8 cellular contexts compared by ENCODE assay signal in genomic region chr2:169479257-169480078, GRCh38.
DNase-seq lines count a peak whose midpoint lies in the region; ATAC-seq and TF ChIP-seq lines count a peak whose summit lies in the region.

TSS of gene BBS5 (plus strand) at chr2:169479494. CDS start at chr2:169479554, 60 bp downstream.

- peaks cover 6% of the 10 kb centered on the region for H3K36me3 Mint-ChIP-seq in effector memory CD8-positive, alpha-beta T cell (ENCODE audit: insufficient read depth)
- H3K36me3 Mint-ChIP-seq in memory B cell, result no peaks in the 10 kb centered on the region

- H3K4me3 Mint-ChIP-seq in effector memory CD8-positive, alpha-beta T cell, result peak within 1 kb of the TSS; percentile 87 to 90
- peak within 1 kb of the TSS; percentile 89 for H3K4me3 Mint-ChIP-seq in memory B cell

- H3K27me3 Mint-ChIP-seq in effector memory CD8-positive, alpha-beta T cell, result no peaks in the 10 kb centered on the region
- no peaks in the 10 kb centered on the region for H3K27me3 Mint-ChIP-seq in memory B cell

- ATAC-seq in HG03439 (IDR thresholded peaks at IDR 0.05; ENCODE audit: unreplicated experiment) (peak; percentile 94), memory B cell (ENCODE audit: low read depth) (peak; percentile 95)
- peak; percentile 94 for ATAC-seq in effector memory CD8-positive, alpha-beta T cell (replicated peaks)

- H3K4me1 Mint-ChIP-seq in effector memory CD8-positive, alpha-beta T cell (ENCODE audit: low read depth in 2 of 2), result peaks cover 7 to 16% of the 10 kb centered on the region in 2 donors
- H3K4me1 Mint-ChIP-seq in memory B cell, result peaks cover 7% of the 10 kb centered on the region

- peak; percentile 91 for DNase-seq in Ammon's horn (ENCODE audit: low spot score)
- DNase-seq in NCI-H748 treated with DMSO at 0.1 percent for 48 hours (lab: John Stamatoyannopoulos, UW), result peak; percentile 34
- DNase-seq in activated CD8-positive, alpha-beta memory T cell treated with anti-CD3 and anti-CD28 coated beads for 1 hour (ENCODE audit: extremely low read depth in 1 of 2, low read depth in 1 of 2), result peak; percentile 9 to 54
- DNase-seq in effector memory CD8-positive, alpha-beta T cell, result peak; percentile 57 to 65 (median 59)
- DNase-seq in memory B cell (ENCODE audit: low spot score in 2 of 2), result peak; percentile 49 to 68
- DNase-seq in stimulated activated CD8-positive, alpha-beta memory T cell treated with anti-CD3 and anti-CD28 coated beads, Interleukin-12 subunit alpha, Interleukin-12 subunit beta, amount 100 ng/mL, for 1 hour (ENCODE audit: low read depth), result peak; percentile 46

- peak within 1 kb of the TSS; percentile 79 to 86 for H3K27ac Mint-ChIP-seq in effector memory CD8-positive, alpha-beta T cell
- H3K27ac Mint-ChIP-seq in memory B cell, result peak within 1 kb of the TSS; percentile 81

- TF ChIP-seq POLR2A in GM19193 (IDR thresholded peaks at IDR 0.05; ENCODE audit: extremely low read depth, insufficient read depth, insufficient read length), result peak; percentile 60

- H3K9me3 Mint-ChIP-seq in effector memory CD8-positive, alpha-beta T cell, result no peaks in the 10 kb centered on the region
- H3K9me3 Mint-ChIP-seq in memory B cell, result no peaks in the 10 kb centered on the region

Comparison
In these comparisons a context has a peak if more than half of its experiments do, and no peak if none do; other contexts are left out.
1. Peak in every context shown above with its lines: DNase-seq and ATAC-seq.
2. DNase-seq: peak in every context shown above with its lines; median percentile 91 in Ammon's horn; 59 in effector memory CD8-positive, alpha-beta T cell; 58 in memory B cell; 46 in stimulated activated CD8-positive, alpha-beta memory T cell treated with anti-CD3 and anti-CD28 coated beads, Interleukin-12 subunit alpha, Interleukin-12 subunit beta, amount 100 ng/mL, for 1 hour; 34 in NCI-H748 treated with DMSO at 0.1 percent for 48 hours; 32 in activated CD8-positive, alpha-beta memory T cell treated with anti-CD3 and anti-CD28 coated beads for 1 hour.